Comparison of ENCODE assay signal across 8 cellular contexts in the genomic region with DNA sequence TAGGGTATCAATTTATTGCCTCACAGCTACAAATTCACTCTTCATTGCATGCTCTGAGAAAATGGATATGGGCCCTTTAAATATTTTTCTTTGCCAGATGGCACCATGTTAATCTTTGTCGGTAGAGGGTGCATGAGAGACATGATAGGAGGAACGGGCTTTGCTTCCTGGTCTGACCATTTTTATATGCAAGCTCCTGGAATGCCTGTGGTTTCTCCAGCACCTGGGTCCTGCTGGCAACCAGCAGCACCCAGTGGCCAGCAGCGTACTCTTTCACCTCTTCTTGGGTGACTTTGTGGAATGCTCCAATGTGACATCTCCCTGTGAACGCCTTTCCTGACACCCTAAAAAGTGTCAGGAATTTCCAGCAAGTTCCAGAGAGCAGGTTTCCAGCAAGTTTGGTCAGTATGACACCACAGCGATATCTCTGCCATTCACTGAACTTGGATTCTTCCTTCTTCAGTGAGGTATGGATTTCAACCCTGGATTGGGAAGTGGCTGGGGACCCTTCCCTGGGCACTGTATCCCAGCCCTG.
A peak's percentile ranks its signal among the peaks of the same experiment; 100 is the strongest.
DNase-seq lines count a peak whose midpoint lies in the region; ATAC-seq and TF ChIP-seq lines count a peak whose summit lies in the region.

No MANE protein-coding gene starts in this region.

- no peak overlapping the region for H3K4me3 ChIP-seq in AG09309 (ENCODE audit: control insufficient read depth, low read depth, low read length)
- H3K4me3 ChIP-seq in PC-9: no peak overlapping the region
- peak overlapping the region in 1 of 4 experiments; percentile 10 for H3K4me3 ChIP-seq in fibroblast of lung (replicated peaks in 1 of 4; ENCODE audit: control extremely low read depth in 1 of 4, insufficient read depth in 1 of 4, low read depth in 3 of 4, low read length in 4 of 4)
- no peak overlapping the region for H3K4me3 ChIP-seq in spleen

- H3K9me3 ChIP-seq in PC-9 (ENCODE audit: insufficient read depth, low read depth) (no peaks in the 10 kb centered on the region), fibroblast of lung (ENCODE audit: control insufficient read depth, insufficient read depth, low read depth, low read length) (no peaks in the 10 kb centered on the region), spleen (peaks cover 0 to 8% (median 0%) of the 10 kb centered on the region in 8 donors)

- H3K79me2 ChIP-seq in PC-9 (ENCODE audit: low read depth) (no peaks in the 10 kb centered on the region), fibroblast of lung (ENCODE audit: control insufficient read depth, insufficient read depth, low read length) (no peaks in the 10 kb centered on the region)

- H4K20me1 ChIP-seq in PC-9 (ENCODE audit: insufficient read depth): no peaks in the 10 kb centered on the region
- no peaks in the 10 kb centered on the region for H4K20me1 ChIP-seq in fibroblast of lung (ENCODE audit: control insufficient read depth, extremely low read depth, insufficient read depth, low read length)

- TF ChIP-seq CTCF in AG09309 (IDR thresholded peaks at IDR 0.05; ENCODE audit: control insufficient read depth, insufficient read depth, low read depth, low read length, missing control alignments) (peak; percentile 59), PC-9 (conservative IDR thresholded peaks at IDR 0.05) (peak; percentile 72), fibroblast of lung (conservative IDR thresholded peaks at IDR 0.05 in 1 of 2, IDR thresholded peaks at IDR 0.05 in 1 of 2; ENCODE audit: low read depth in 1 of 2, low read length in 2 of 2) (peak; percentile 31 to 50), spleen (IDR thresholded peaks at IDR 0.05 in 8 of 11, conservative IDR thresholded peaks at IDR 0.05 in 3 of 11) (peak in 2 of 11 experiments; percentile 11 to 18)

- H3K9me3 Mint-ChIP-seq in naive thymus-derived CD8-positive, alpha-beta T cell: peaks cover 0 to 18% (median 9%) of the 10 kb centered on the region in 9 donors

- H3K4me1 Mint-ChIP-seq in naive thymus-derived CD8-positive, alpha-beta T cell: peaks cover 0 to 2% (median 0%) of the 10 kb centered on the region in 4 donors

- BruUV-seq in PC-9 (replicated peaks; lab: Mats Ljungman, UMichigan): no TSS peak

- no peaks in the 10 kb centered on the region for H3K27me3 Mint-ChIP-seq in naive thymus-derived CD8-positive, alpha-beta T cell

- 65 to 78% (median 71%) methylated on average over 5 of the region's 5 CpGs for WGBS in spleen, 5 donors

- H3K27ac ChIP-seq in PC-9: no peak overlapping the region
- H3K27ac ChIP-seq in fibroblast of lung (ENCODE audit: insufficient read depth, low read length): no peak overlapping the region
- H3K27ac ChIP-seq in spleen: no peak overlapping the region

- H3K4me1 ChIP-seq in PC-9 (replicated peaks; ENCODE audit: insufficient read depth) (peaks cover 10% of the 10 kb centered on the region; the same call in 1 of the 2 replicates), fibroblast of lung (ENCODE audit: control insufficient read depth, extremely low read depth, insufficient read depth, low read length) (no peaks in the 10 kb centered on the region), spleen (no peaks in the 10 kb centered on the region)

- no peak overlapping the region for H3K27ac Mint-ChIP-seq in naive thymus-derived CD8-positive, alpha-beta T cell

- ATAC-seq in GM21515 (IDR thresholded peaks at IDR 0.05; ENCODE audit: unreplicated experiment): no peak
- ATAC-seq in naive thymus-derived CD8-positive, alpha-beta T cell: no peak

- H3K36me3 Mint-ChIP-seq in naive thymus-derived CD8-positive, alpha-beta T cell: peaks cover 0 to 24% (median 9%) of the 10 kb centered on the region in 3 donors

- POLR2A ChIA-PET in PC-9 (lab: Charles Lee; ENCODE audit: unreplicated experiment): interaction anchor here (0.5 to 0.7 kb wide), 3 partner anchors 108 to 142 kb away, joined by 3 to 19 read pairs (median 3); partner anchors contain the start of gene PGRMC2
- POLR2A ChIA-PET in naive thymus-derived CD8-positive, alpha-beta T cell (lab: Charles Lee): no interaction called here

- no peak overlapping the region for H2AFZ ChIP-seq in PC-9
- no peak overlapping the region for H2AFZ ChIP-seq in fibroblast of lung (ENCODE audit: low read length)

- intact Hi-C loops in PC-9 (cut with micrococcal nuclease; ENCODE audit: unreplicated experiment) (loop anchor here (1.0 to 5.0 kb wide), 10 partner anchors 41 to 664 kb away; partner anchors contain the start of genes LARP1B and SCLT1), spleen (cut with DNase I; ENCODE audit: low total_unique reads) (no loop called here)

- DNase-seq in AG09309 (ENCODE audit: low read depth): peak; percentile 51
- DNase-seq in HS-27A (ENCODE audit: low read depth): peak; percentile 61
- DNase-seq in PC-9: peak; percentile 80 to 89
- DNase-seq in fibroblast of lung (ENCODE audit: low read depth in 2 of 2): peak; percentile 73 to 89
- DNase-seq in spleen: peak; percentile 39
- DNase-seq in retina: no peak
- DNase-seq in naive thymus-derived CD8-positive, alpha-beta T cell: no peak

- H3K9me2 ChIP-seq in PC-9 (ENCODE audit: insufficient read depth): no peaks in the 10 kb centered on the region

- no peak for TF ChIP-seq POLR2A in spleen (IDR thresholded peaks at IDR 0.05)

- H3K27me3 ChIP-seq in PC-9 (ENCODE audit: insufficient read depth, low read depth) (no peaks in the 10 kb centered on the region), fibroblast of lung (ENCODE audit: control insufficient read depth, insufficient read depth, low read length) (no peaks in the 10 kb centered on the region), spleen (replicated peaks in 1 of 7) (no peaks in the 10 kb centered on the region)

- H3F3A ChIP-seq in PC-9 (ENCODE audit: insufficient read depth, low read depth): no peaks in the 10 kb centered on the region

- H3K36me3 ChIP-seq in PC-9 (ENCODE audit: low read depth) (no peaks in the 10 kb centered on the region), fibroblast of lung (ENCODE audit: control insufficient read depth, insufficient read depth, low read length) (no peaks in the 10 kb centered on the region), spleen (no peaks in the 10 kb centered on the region)

- H3K4me2 ChIP-seq in PC-9: peak overlapping the region; percentile 18
- no peak overlapping the region for H3K4me2 ChIP-seq in fibroblast of lung (ENCODE audit: extremely low read depth, insufficient read depth, low read length)

- H3K4me3 Mint-ChIP-seq in naive thymus-derived CD8-positive, alpha-beta T cell: no peak overlapping the region

- H3K9ac ChIP-seq in fibroblast of lung (ENCODE audit: insufficient read depth, low read length): no peak overlapping the region

- CTCF ChIA-PET in PC-9 (lab: Charles Lee): interaction anchor here (0.8 to 1.7 kb wide), 4 partner anchors 48 to 236 kb away, joined by 3 to 8 read pairs (median 3); partner anchors contain the start of gene PGRMC2

Comparison
In these comparisons a context has a peak if more than half of its experiments do, and no peak if none do; other contexts are left out.
1. DNase-seq: peak in AG09309 (single experiment), HS-27A (single experiment), PC-9 (2 of 2), fibroblast of lung (2 of 2) and spleen (single experiment); none in retina (single experiment) and naive thymus-derived CD8-positive, alpha-beta T cell (0 of 10).